In the genomic region with DNA sequence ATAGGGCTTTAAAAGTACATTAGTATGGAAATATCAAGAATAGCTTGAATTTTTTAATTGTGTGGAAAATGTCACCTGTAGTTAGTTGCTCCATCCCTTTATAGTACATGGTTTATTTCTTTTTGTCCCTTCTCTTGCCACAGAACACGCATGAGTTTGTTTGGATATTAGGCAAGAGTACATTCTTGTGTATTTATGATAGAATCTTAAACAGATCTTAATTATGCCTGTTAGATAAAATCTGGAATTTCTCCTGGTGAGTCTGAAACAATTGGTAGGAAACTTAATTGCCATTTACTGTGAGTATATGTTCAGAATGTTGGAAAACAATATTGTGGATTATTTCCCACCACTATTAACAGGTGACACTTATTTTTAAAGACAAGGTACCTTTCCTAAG, we compare ENCODE assay signal across 23 cellular contexts. TPM values are rescaled to one million over a fixed set of nuclear protein-coding genes. Genes with fewer than 3 reads are reported as not detected.
A peak's percentile ranks its signal among the peaks of the same experiment; 100 is the strongest.
DNase-seq lines count a peak whose midpoint lies in the region; ATAC-seq, FAIRE-seq and TF ChIP-seq lines count a peak whose summit lies in the region.
"Had no signal": no experiment of that assay in that cellular context is flagged by ENCODE, and none has a peak within 500 bp of the region (broad histone marks: within the 10 kb centered on the region; RNA-seq: fewer than 3 reads in every experiment).

No MANE protein-coding gene starts in this region.

- 96 to 97% methylated on average over 1 of the region's 1 CpG for WGBS in thyroid gland, 2 donors

- POLR2A ChIA-PET in CD4-positive, alpha-beta T cell (lab: Charles Lee), result no interaction called here

- FAIRE-seq in HTR-8/SVneo (lab: Jason Lieb, UNC), result no peak
- FAIRE-seq: H54, K562 had no signal

- no peaks in the 10 kb centered on the region for H3K27me3 Mint-ChIP-seq in activated naive CD4-positive, alpha-beta T cell treated with anti-CD3 and anti-CD28 coated beads, Interleukin-2, amount 50 U/mL, for 24 hours
- no peaks in the 10 kb centered on the region for H3K27me3 Mint-ChIP-seq in CD4-positive, alpha-beta T cell

- no peaks in the 10 kb centered on the region for H3K27me3 ChIP-seq in CD4-positive, alpha-beta T cell (ENCODE audit: control insufficient read depth, insufficient read depth, low read length)
- no peaks in the 10 kb centered on the region for H3K27me3 ChIP-seq in thyroid gland
- H3K27me3 ChIP-seq: MG63 had no signal

- no peaks in the 10 kb centered on the region for H3K9me3 ChIP-seq in CD4-positive, alpha-beta T cell (ENCODE audit: control insufficient read depth, low read length)
- no peaks in the 10 kb centered on the region for H3K9me3 ChIP-seq in thyroid gland
- H3K9me3 ChIP-seq: MG63, SK-N-SH had no signal

- H3K9me3 Mint-ChIP-seq in activated naive CD4-positive, alpha-beta T cell treated with anti-CD3 and anti-CD28 coated beads, Interleukin-2, amount 50 U/mL, for 24 hours, result no peaks in the 10 kb centered on the region
- H3K9me3 Mint-ChIP-seq in activated naive CD4-positive, alpha-beta T cell treated with anti-CD3 and anti-CD28 coated beads, Interleukin-2, amount 50 U/mL, for 72 hours, result no peaks in the 10 kb centered on the region
- H3K9me3 Mint-ChIP-seq in CD4-positive, alpha-beta T cell, result no peaks in the 10 kb centered on the region

- ATAC-seq in activated naive CD4-positive, alpha-beta T cell treated with anti-CD3 and anti-CD28 coated beads, Interleukin-2, amount 50 U/mL, for 72 hours, result no peak
- no peak for ATAC-seq in CD4-positive, alpha-beta T cell (ENCODE audit: poor library complexity)
- ATAC-seq: K562, PC-3 had no signal

- H3K36me3 ChIP-seq in thyroid gland, result no peaks in the 10 kb centered on the region
- H3K36me3 ChIP-seq: MG63 had no signal

- H3K27ac Mint-ChIP-seq in activated naive CD4-positive, alpha-beta T cell treated with anti-CD3 and anti-CD28 coated beads, Interleukin-2, amount 50 U/mL, for 24 hours, result peak overlapping the region; percentile 41
- H3K27ac Mint-ChIP-seq in activated naive CD4-positive, alpha-beta T cell treated with anti-CD3 and anti-CD28 coated beads, Interleukin-2, amount 50 U/mL, for 72 hours, result no peak overlapping the region
- H3K27ac Mint-ChIP-seq in CD4-positive, alpha-beta T cell, result peak overlapping the region; percentile 33

- H3K36me3 Mint-ChIP-seq in activated naive CD4-positive, alpha-beta T cell treated with anti-CD3 and anti-CD28 coated beads, Interleukin-2, amount 50 U/mL, for 24 hours, result peaks cover 5% of the 10 kb centered on the region
- H3K36me3 Mint-ChIP-seq in activated naive CD4-positive, alpha-beta T cell treated with anti-CD3 and anti-CD28 coated beads, Interleukin-2, amount 50 U/mL, for 72 hours, result peaks cover 0 to 2% of the 10 kb centered on the region in 2 donors
- H3K36me3 Mint-ChIP-seq in CD4-positive, alpha-beta T cell (ENCODE audit: low read depth), result peaks cover 67% of the 10 kb centered on the region

- no peak for TF ChIP-seq CTCF in CD4-positive, alpha-beta T cell (IDR thresholded peaks at IDR 0.05)
- TF ChIP-seq CTCF in LNCaP clone FGC (IDR thresholded peaks at IDR 0.05; ENCODE audit: control insufficient read depth, extremely low read depth, insufficient read depth), result no peak
- TF ChIP-seq CTCF in fibroblast of villous mesenchyme (IDR thresholded peaks at IDR 0.05; ENCODE audit: insufficient read depth, low read depth, low read length), result no peak
- no peak for TF ChIP-seq CTCF in thyroid gland (IDR thresholded peaks at IDR 0.05)

- no peaks in the 10 kb centered on the region for H3K4me1 ChIP-seq in thyroid gland

- TF ChIP-seq POLR2A in thyroid gland (IDR thresholded peaks at IDR 0.05), result no peak

- DNase-seq in activated naive CD4-positive, alpha-beta T cell treated with anti-CD3 and anti-CD28 coated beads, Interleukin-2, amount 50 U/mL, for 72 hours (ENCODE audit: low spot score in 2 of 2), result no peak
- DNase-seq in CD4-positive, alpha-beta T cell, result no peak
- peak; percentile 73 for DNase-seq in LNCaP clone FGC (ENCODE audit: low read depth)
- peak; percentile 39 for DNase-seq in fibroblast of villous mesenchyme (ENCODE audit: low read depth)
- no peak for DNase-seq in thyroid gland
- no peak for DNase-seq in HTR-8/SVneo (ENCODE audit: insufficient read length, low spot score)
- DNase-seq: COR-L47, DMS53, GF-D8, Kasumi-1, MG63, NCI-H1105 treated with DMSO at 0.1 percent for 48 hours, NCI-H146, NCI-H1930, NCI-H2107, NCI-H446, NCI-H524 treated with DMSO at 0.1 percent for 48 hours, NCI-H774, PC-3, SK-N-SH had no signal

- H3K27ac ChIP-seq in CD4-positive, alpha-beta T cell (ENCODE audit: low read depth, low read length), result no peak overlapping the region
- no peak overlapping the region for H3K27ac ChIP-seq in thyroid gland

- H3K4me3 Mint-ChIP-seq in activated naive CD4-positive, alpha-beta T cell treated with anti-CD3 and anti-CD28 coated beads, Interleukin-2, amount 50 U/mL, for 24 hours, result no peak overlapping the region
- H3K4me3 Mint-ChIP-seq in CD4-positive, alpha-beta T cell, result no peak overlapping the region

- intact Hi-C loops in CD4-positive, alpha-beta T cell (cut with DNase I, micrococcal nuclease), result no loop called here
- intact Hi-C loops in thyroid gland (cut with DNase I), result no loop called here

- H3K4me1 Mint-ChIP-seq in activated naive CD4-positive, alpha-beta T cell treated with anti-CD3 and anti-CD28 coated beads, Interleukin-2, amount 50 U/mL, for 24 hours, result peaks cover 27% of the 10 kb centered on the region
- peaks cover 26% of the 10 kb centered on the region for H3K4me1 Mint-ChIP-seq in CD4-positive, alpha-beta T cell (ENCODE audit: low read depth)

- H3K4me3 ChIP-seq in LNCaP clone FGC (ENCODE audit: low read depth, low read length) (no peak overlapping the region), fibroblast of villous mesenchyme (ENCODE audit: low read depth, low read length) (no peak overlapping the region), thyroid gland (replicated peaks in 1 of 3) (no peak overlapping the region)
- H3K4me3 ChIP-seq: K562, MG63 had no signal

- CTCF ChIA-PET in CD4-positive, alpha-beta T cell (lab: Charles Lee), result interaction anchor here (0.7 kb wide), 1 partner anchor 466 kb away, joined by 5 read pairs; no protein-coding TSS in a partner anchor

RNA-seq across cellular contexts. Expression of a gene that starts 30.2 kb away (rescaled TPM):
- 1 to 10 TPM in 1 of 2 donors, under 1 TPM in 1; 0.84 to 2.6 TPM for total RNA-seq in activated naive CD4-positive, alpha-beta T cell treated with anti-CD3 and anti-CD28 coated beads, Interleukin-2, amount 50 U/mL, for 72 hours
- under 1 TPM; 0.75 to 0.85 TPM for total RNA-seq in CD4-positive, alpha-beta T cell
- total RNA-seq in fibroblast of villous mesenchyme, result 6.4 and 20.3 TPM in 2 replicates
- total RNA-seq in thyroid gland, result 1 to 10 TPM in 2 of 4 donors, not detected in 2; 3.7 to 4.4 TPM
- total RNA-seq: K562 had no signal

Comparison
In these comparisons a context has a peak if more than half of its experiments do, and no peak if none do; other contexts are left out.
1. H3K27ac Mint-ChIP-seq: peak in activated naive CD4-positive, alpha-beta T cell treated with anti-CD3 and anti-CD28 coated beads, Interleukin-2, amount 50 U/mL, for 24 hours (single experiment) and CD4-positive, alpha-beta T cell (single experiment); none in activated naive CD4-positive, alpha-beta T cell treated with anti-CD3 and anti-CD28 coated beads, Interleukin-2, amount 50 U/mL, for 72 hours (0 of 2).
2. DNase-seq: peak in LNCaP clone FGC (single experiment) and fibroblast of villous mesenchyme (single experiment); none in activated naive CD4-positive, alpha-beta T cell treated with anti-CD3 and anti-CD28 coated beads, Interleukin-2, amount 50 U/mL, for 72 hours (0 of 2), CD4-positive, alpha-beta T cell (0 of 10), thyroid gland (0 of 2) and HTR-8/SVneo (single experiment).